8 cellular contexts compared by ENCODE assay signal in genomic region chr11:61700221-61700620, GRCh38. TPM values are rescaled to one million over a fixed set of nuclear protein-coding genes. Genes with fewer than 3 reads are reported as not detected.
DNase-seq lines count a peak whose midpoint lies in the region; ATAC-seq, FAIRE-seq and TF ChIP-seq lines count a peak whose summit lies in the region.

No MANE protein-coding gene starts in this region.

- H3K9me3 ChIP-seq in HCT116 (ENCODE audit: control insufficient read depth in 1 of 2, insufficient read depth in 1 of 2, low read depth in 1 of 2, low read length in 2 of 2) (no peaks in the 10 kb centered on the region), fibroblast of lung (ENCODE audit: control insufficient read depth, insufficient read depth, low read depth, low read length) (no peaks in the 10 kb centered on the region), aorta (ENCODE audit: control insufficient read depth, low read length) (no peaks in the 10 kb centered on the region)

- no peak for TF ChIP-seq CTCF in HCT116 (IDR thresholded peaks at IDR 0.05 in 2 of 3, conservative IDR thresholded peaks at IDR 0.05 in 1 of 3; ENCODE audit: borderline replicate concordance in 1 of 3, insufficient read depth in 1 of 3, low read depth in 2 of 3, low read length in 2 of 3)
- TF ChIP-seq CTCF in fibroblast of lung (conservative IDR thresholded peaks at IDR 0.05 in 1 of 2, IDR thresholded peaks at IDR 0.05 in 1 of 2; ENCODE audit: low read depth in 1 of 2, low read length in 2 of 2): no peak

- ATAC-seq in HCT116: peak; percentile 68
- ATAC-seq in aorta (ENCODE audit: low FRiP score): no peak

- no peak for TF ChIP-seq RAD21 in HCT116 (IDR thresholded peaks at IDR 0.05; ENCODE audit: low read depth)

- H3K27me3 ChIP-seq in HCT116 (ENCODE audit: insufficient read depth, low read length) (no peaks in the 10 kb centered on the region), fibroblast of lung (ENCODE audit: control insufficient read depth, insufficient read depth, low read length) (no peaks in the 10 kb centered on the region), aorta (ENCODE audit: control insufficient read depth in 1 of 2, insufficient read depth in 2 of 2, low read length in 1 of 2) (no peaks in the 10 kb centered on the region)

- H3K79me2 ChIP-seq in HCT116 (ENCODE audit: insufficient read depth, low read length) (no peaks in the 10 kb centered on the region), fibroblast of lung (ENCODE audit: control insufficient read depth, insufficient read depth, low read length) (no peaks in the 10 kb centered on the region)

- H3K4me1 ChIP-seq in HCT116 (ENCODE audit: control insufficient read depth in 1 of 2, insufficient read depth in 2 of 2, low read length in 2 of 2) (peaks cover 57 to 58% of the 10 kb centered on the region in 2 experiments), fibroblast of lung (ENCODE audit: control insufficient read depth, extremely low read depth, insufficient read depth, low read length) (peaks cover 13% of the 10 kb centered on the region), aorta (ENCODE audit: control insufficient read depth in 1 of 2, insufficient read depth in 2 of 2, low read length in 2 of 2) (no peaks in the 10 kb centered on the region)

- no peaks in the 10 kb centered on the region for H3K9me2 ChIP-seq in HCT116 (ENCODE audit: insufficient read depth)

- CTCF ChIA-PET in HCT116 (lab: Charles Lee): interaction anchor here (0.6 kb wide), 1 partner anchor 1614 kb away, joined by 3 read pairs; no protein-coding TSS in a partner anchor

- FAIRE-seq in RCC 7860 (lab: Jason Lieb, UNC): peak; percentile 85

- POLR2A ChIA-PET in HCT116 (lab: Charles Lee): no interaction called here

- peak; percentile 38 for DNase-seq in HCT116 (ENCODE audit: low read depth, low spot score)
- DNase-seq in RCC 7860 (ENCODE audit: low spot score): peak; percentile 79
- peak; percentile 64 to 65 for DNase-seq in fibroblast of lung (ENCODE audit: low read depth in 2 of 2)
- DNase-seq in renal cortical epithelial cell (ENCODE audit: low read depth): peak; percentile 87
- DNase-seq in NCI-H187 (lab: John Stamatoyannopoulos, UW): no peak
- no peak for DNase-seq in activated naive CD4-positive, alpha-beta T cell treated with Interleukin-2 at 50 U/mL for 16 hours
- DNase-seq in HuH-7.5 (ENCODE audit: low spot score): no peak
- DNase-seq in aorta: no peak

- H3K36me3 ChIP-seq in HCT116 (ENCODE audit: control insufficient read depth in 1 of 2, insufficient read depth in 2 of 2, low read length in 2 of 2) (no peaks in the 10 kb centered on the region), fibroblast of lung (ENCODE audit: control insufficient read depth, insufficient read depth, low read length) (no peaks in the 10 kb centered on the region), aorta (ENCODE audit: control insufficient read depth in 1 of 2, insufficient read depth in 2 of 2, low read length in 1 of 2) (no peaks in the 10 kb centered on the region)

- H4K20me1 ChIP-seq in HCT116 (ENCODE audit: insufficient read depth): no peaks in the 10 kb centered on the region
- H4K20me1 ChIP-seq in fibroblast of lung (ENCODE audit: control insufficient read depth, extremely low read depth, insufficient read depth, low read length): no peaks in the 10 kb centered on the region

- intact Hi-C loops in HCT116 (cut with micrococcal nuclease): no loop called here
- intact Hi-C loops in aorta (cut with DNase I): no loop called here

- no peak overlapping the region for H2AFZ ChIP-seq in HCT116 (ENCODE audit: low read depth, low read length, poor library complexity, severe bottlenecking)
- H2AFZ ChIP-seq in fibroblast of lung (ENCODE audit: low read length): no peak overlapping the region

- no peak overlapping the region for H3K9ac ChIP-seq in HCT116 (ENCODE audit: low read length)
- H3K9ac ChIP-seq in fibroblast of lung (ENCODE audit: insufficient read depth, low read length): no peak overlapping the region

- RAD21 ChIA-PET in HCT116 (lab: Charles Lee; ENCODE audit: low non-redundant PET in 1 of 2, low total read pairs in 2 of 2, uncharacterized antibody in 2 of 2, unreplicated experiment in 2 of 2): no interaction called here

- TF ChIP-seq POLR2A in HCT116 (IDR thresholded peaks at IDR 0.05; ENCODE audit: borderline replicate concordance, extremely low read depth, insufficient read depth, insufficient read length): no peak

- WGBS in aorta, 2 donors: 84 to 85% methylated on average over 5 of the region's 5 CpGs

- BruUV-seq in HCT116 (replicated peaks; lab: Mats Ljungman, UMichigan): no TSS peak

- peak overlapping the region; percentile 52; the same call in 1 of the 2 replicates for H3K27ac ChIP-seq in HCT116 (ENCODE audit: low read depth, low read length)
- no peak overlapping the region for H3K27ac ChIP-seq in fibroblast of lung (ENCODE audit: insufficient read depth, low read length)
- no peak overlapping the region for H3K27ac ChIP-seq in aorta (ENCODE audit: low read depth in 1 of 2, low read length in 2 of 2)

- peak overlapping the region; percentile 41 for H3K4me2 ChIP-seq in HCT116 (ENCODE audit: low read length)
- no peak overlapping the region for H3K4me2 ChIP-seq in fibroblast of lung (ENCODE audit: extremely low read depth, insufficient read depth, low read length)

- H3K4me3 ChIP-seq in HCT116 (replicated peaks in 1 of 2; ENCODE audit: low read depth in 1 of 2, low read length in 2 of 2): no peak overlapping the region
- no peak overlapping the region for H3K4me3 ChIP-seq in fibroblast of lung (replicated peaks in 1 of 4; ENCODE audit: control extremely low read depth in 1 of 4, insufficient read depth in 1 of 4, low read depth in 3 of 4, low read length in 4 of 4)
- no peak overlapping the region for H3K4me3 ChIP-seq in aorta (ENCODE audit: low read length in 2 of 2)

TF ChIP-seq in HCT116, 20 proteins besides CTCF, POLR2A, EP300 and RAD21:
- TF ChIP-seq JUND (IDR thresholded peaks at IDR 0.05) (no peak; the same call in 1 of the 2 replicates), SP1 (IDR thresholded peaks at IDR 0.05; ENCODE audit: low read depth) (peak; percentile 38; the same call in 1 of the 2 replicates)
TF ChIP-seq in HCT116: peak in this region for 1.

RNA-seq across cellular contexts. Expression of gene DAGLA, which starts 20.0 kb away (rescaled TPM):
- total RNA-seq in HCT116 (2021; ENCODE audit: unreplicated experiment): 2.7 TPM
- polyA plus RNA-seq in HCT116 (2012): 1.7 and 1.9 TPM in 2 replicates
- total RNA-seq in fibroblast of lung: 1.3 and 2.0 TPM in 2 replicates
- 1.00 and 1.4 TPM in 2 replicates for polyA plus RNA-seq in fibroblast of lung
- polyA plus RNA-seq in fibroblast of lung (2012): 1.8 and 2.6 TPM in 2 replicates
- polyA minus RNA-seq in fibroblast of lung (ENCODE audit: low replicate concordance): 5.5 and 9.5 TPM in 2 replicates
- total RNA-seq in renal cortical epithelial cell: 1.7 and 6.8 TPM in 2 replicates
- total RNA-seq in aorta: 1 to 10 TPM; 1.4 to 3.5 TPM
- under 1 TPM; 0.51 to 0.63 TPM for polyA plus RNA-seq in aorta

RNA-seq across cellular contexts. Expression of gene MYRF, which starts 52.2 kb away (rescaled TPM):
- 52.3 TPM for total RNA-seq in HCT116 (2021; ENCODE audit: unreplicated experiment)
- polyA plus RNA-seq in HCT116 (2012): 49.0 and 50.1 TPM in 2 replicates
- under 0.01 and 0.17 TPM in 2 replicates for total RNA-seq in fibroblast of lung
- polyA plus RNA-seq in fibroblast of lung: 0.10 and 0.11 TPM in 2 replicates
- 0.27 and 0.28 TPM in 2 replicates for polyA plus RNA-seq in fibroblast of lung (2012)
- 0.30 and 0.67 TPM in 2 replicates for polyA minus RNA-seq in fibroblast of lung (ENCODE audit: low replicate concordance)
- total RNA-seq in renal cortical epithelial cell: 4.2 and 20.0 TPM in 2 replicates
- 1 to 10 TPM in 1 of 2 donors, under 1 TPM in 1; 0.23 to 1.1 TPM for total RNA-seq in aorta
- 1 to 10 TPM in 1 of 2 donors, under 1 TPM in 1; 0.92 to 2.3 TPM for polyA plus RNA-seq in aorta

Comparison
In these comparisons a context has a peak if more than half of its experiments do, and no peak if none do; other contexts are left out.
1. DNase-seq: peak in HCT116 (single experiment), RCC 7860 (single experiment), fibroblast of lung (2 of 2) and renal cortical epithelial cell (single experiment); none in NCI-H187 (0 of 2), activated naive CD4-positive, alpha-beta T cell treated with Interleukin-2 at 50 U/mL for 16 hours (single experiment), HuH-7.5 (single experiment) and aorta (0 of 2).